ENCODE assay signal across 22 cellular contexts in the genomic region with DNA sequence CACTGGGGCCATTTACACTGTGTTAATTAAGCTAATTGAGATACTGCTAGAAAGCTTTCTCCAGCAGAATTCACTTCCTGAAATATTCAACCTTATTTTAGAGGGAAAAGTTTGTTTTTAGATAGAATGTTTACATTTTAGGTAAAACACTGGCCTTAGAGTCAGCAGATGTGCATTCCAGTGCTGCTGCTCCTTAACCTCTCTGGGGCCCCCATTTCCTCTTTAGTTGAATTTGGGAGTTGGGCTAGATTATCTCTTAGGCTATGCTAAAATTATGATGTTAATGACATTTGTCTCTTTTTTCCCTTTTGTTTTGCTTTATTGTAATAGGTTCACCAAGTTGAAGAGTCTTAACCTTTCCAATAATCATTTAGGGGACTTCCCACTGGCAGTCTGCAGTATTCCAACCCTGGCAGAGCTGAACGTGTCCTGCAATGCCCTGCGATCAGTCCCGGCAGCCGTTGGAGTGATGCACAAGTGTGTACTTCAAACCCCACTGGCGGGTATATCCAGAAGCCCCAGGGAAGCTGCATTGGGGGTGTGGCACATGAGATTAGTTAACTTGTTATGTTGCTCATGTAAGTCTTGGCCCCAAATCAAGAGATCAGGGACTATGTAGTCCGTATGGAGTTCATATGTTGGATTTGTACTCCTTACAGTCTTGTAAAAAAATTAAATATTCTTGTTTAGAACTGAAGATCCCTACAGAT.
"Had no signal": no experiment of that assay in that cellular context is flagged by ENCODE, and none has a peak within 500 bp of the region (broad histone marks: within the 10 kb centered on the region; RNA-seq: fewer than 3 reads in every experiment).

No MANE protein-coding gene starts in this region.

- DNase-seq: activated CD4-positive, alpha-beta T cell treated with anti-CD3 and anti-CD28 coated beads, Interleukin-2, amount 50 U/mL, for 1 hour; activated CD8-positive, alpha-beta memory T cell treated with anti-CD3 and anti-CD28 coated beads, Interleukin-2, amount 50 U/mL, for 4 hours; activated effector memory CD4-positive, alpha-beta T cell treated with Interleukin-2 at 50 U/mL for 16 hours; activated naive CD4-positive, alpha-beta T cell treated with anti-CD3 and anti-CD28 coated beads, Interleukin-2, amount 10 ng/mL, durations not matched to agents 7 days and 5 days; activated naive CD8-positive, alpha-beta T cell treated with anti-CD3 and anti-CD28 coated beads, Interleukin-2, amount 50 U/mL, for 24 hours; activated T-cell treated with anti-CD3 and anti-CD28 coated beads, Interleukin-2, amount 50 U/mL, for 48 hours; anterior cingulate cortex; brain microvascular endothelial cell; central memory CD4-positive, alpha-beta T cell; colonic mucosa; esophagus squamous epithelium; foreskin keratinocyte; hypothalamus; left lung; mammary epithelial cell; stimulated activated naive CD8-positive, alpha-beta T cell treated with anti-CD3 and anti-CD28 coated beads, Interleukin-15, Interleukin-2, amounts not matched to agents 100 U/mL and 50 U/mL, for 24 hours; T-cell; T-helper 9 cell; transverse colon; uterus had no signal

- H3K4me3 ChIP-seq: colonic mucosa, esophagus squamous epithelium, left lung, prostate gland, right atrium auricular region, transverse colon, uterus had no signal

- H3K27ac ChIP-seq: brain microvascular endothelial cell, colonic mucosa, esophagus squamous epithelium, foreskin keratinocyte, left lung, prostate gland, right atrium auricular region, transverse colon, uterus had no signal

- H3K4me1 ChIP-seq: colonic mucosa, esophagus squamous epithelium, foreskin keratinocyte, left lung, prostate gland, right atrium auricular region, transverse colon, uterus had no signal

- H3K36me3 ChIP-seq: brain microvascular endothelial cell, colonic mucosa, prostate gland, right atrium auricular region, transverse colon, uterus had no signal

- H3K9me3 ChIP-seq: colonic mucosa, esophagus squamous epithelium, left lung, prostate gland, right atrium auricular region, transverse colon, uterus had no signal
